ENCODE assay signal across 8 cellular contexts in genomic region chrX:112851806-112852205, GRCh38. TPM values are rescaled to one million over a fixed set of nuclear protein-coding genes. Genes with fewer than 3 reads are reported as not detected.
DNase-seq lines count a peak whose midpoint lies in the region; ATAC-seq and TF ChIP-seq lines count a peak whose summit lies in the region.

No MANE protein-coding gene starts in this region.

- H3K27ac Mint-ChIP-seq in activated CD4-positive, alpha-beta T cell treated with anti-CD3 and anti-CD28 coated beads for 36 hours = no peak overlapping the region

- H3K36me3 Mint-ChIP-seq in activated CD4-positive, alpha-beta T cell treated with anti-CD3 and anti-CD28 coated beads for 36 hours (ENCODE audit: low read depth) = no peaks in the 10 kb centered on the region

- peak; percentile 50 for DNase-seq in GM13976 (ENCODE audit: low spot score)
- peak; percentile 13 for DNase-seq in kidney glomerular epithelial cell (lab: John Stamatoyannopoulos, UW)
- no peak for DNase-seq in cerebellum (ENCODE audit: low spot score)
- no peak for DNase-seq in NCI-H1930 (lab: John Stamatoyannopoulos, UW)
- DNase-seq in activated CD4-positive, alpha-beta T cell treated with anti-CD3 and anti-CD28 coated beads for 36 hours = no peak
- no peak for DNase-seq in globus pallidus (ENCODE audit: low spot score)

- no peak for TF ChIP-seq CTCF in GM13976 (IDR thresholded peaks at IDR 0.05; ENCODE audit: borderline replicate concordance, control extremely low read depth, extremely low read depth, insufficient read depth, missing control alignments)

- in situ Hi-C loops in GM13976 (cut with MboI; ENCODE audit: low sequenced_read_pairs, unreplicated experiment) = no loop called here

- H3K27me3 Mint-ChIP-seq in activated CD4-positive, alpha-beta T cell treated with anti-CD3 and anti-CD28 coated beads for 36 hours = peaks cover 2% of the 10 kb centered on the region

- POLR2A ChIA-PET in activated CD4-positive, alpha-beta T cell treated with anti-CD3 and anti-CD28 coated beads for 36 hours (lab: Charles Lee) = no interaction called here

- H3K4me1 Mint-ChIP-seq in activated CD4-positive, alpha-beta T cell treated with anti-CD3 and anti-CD28 coated beads for 36 hours = peaks cover 7% of the 10 kb centered on the region

- no peaks in the 10 kb centered on the region for H3K9me3 Mint-ChIP-seq in activated CD4-positive, alpha-beta T cell treated with anti-CD3 and anti-CD28 coated beads for 36 hours (ENCODE audit: low read depth)

- no peak overlapping the region for H3K4me3 Mint-ChIP-seq in activated CD4-positive, alpha-beta T cell treated with anti-CD3 and anti-CD28 coated beads for 36 hours

- CTCF ChIA-PET in activated CD4-positive, alpha-beta T cell treated with anti-CD3 and anti-CD28 coated beads for 36 hours (lab: Charles Lee) = no interaction called here

- ATAC-seq in GM21529 (IDR thresholded peaks at IDR 0.05; ENCODE audit: unreplicated experiment) = peak; percentile 73
- peak; percentile 58 for ATAC-seq in HG03571 (IDR thresholded peaks at IDR 0.05; ENCODE audit: unreplicated experiment)
- ATAC-seq in activated CD4-positive, alpha-beta T cell treated with anti-CD3 and anti-CD28 coated beads for 36 hours = no peak

- intact Hi-C loops in activated CD4-positive, alpha-beta T cell treated with anti-CD3 and anti-CD28 coated beads for 36 hours (cut with DNase I, micrococcal nuclease) = loop anchor here in 1 of 2 experiments (1.0 kb wide), 1 partner anchor 8 kb away; no protein-coding TSS in a partner anchor

RNA-seq across cellular contexts. Expression of gene AMOT, which starts 11.2 kb away (rescaled TPM):
- 15.4 TPM for total RNA-seq in cerebellum
- 1 to 10 TPM; 1.1 to 1.5 TPM for total RNA-seq in activated CD4-positive, alpha-beta T cell treated with anti-CD3 and anti-CD28 coated beads for 36 hours

Comparison
In these comparisons a context has a peak if more than half of its experiments do, and no peak if none do; other contexts are left out.
1. DNase-seq: peak in GM13976 (single experiment) and kidney glomerular epithelial cell (single experiment); none in cerebellum (single experiment), NCI-H1930 (0 of 2), activated CD4-positive, alpha-beta T cell treated with anti-CD3 and anti-CD28 coated beads for 36 hours (single experiment) and globus pallidus (single experiment).